8 cellular contexts compared by ENCODE assay signal in genomic region chr12:59808317-59808910, GRCh38.
A peak's percentile ranks its signal among the peaks of the same experiment; 100 is the strongest.
DNase-seq lines count a peak whose midpoint lies in the region; ATAC-seq and TF ChIP-seq lines count a peak whose summit lies in the region.

No MANE protein-coding gene starts in this region.

- no peak overlapping the region for H3K23ac ChIP-seq in neuronal stem cell (ENCODE audit: low read depth, low read length, poor library complexity)

- no peak overlapping the region; a peak in 1 of 4 replicates for H3K4me3 ChIP-seq in SK-N-SH (ENCODE audit: low read depth in 2 of 2, low read length in 1 of 2)
- no peak overlapping the region for H3K4me3 ChIP-seq in fibroblast of lung (replicated peaks in 1 of 4; ENCODE audit: control extremely low read depth in 1 of 4, insufficient read depth in 1 of 4, low read depth in 3 of 4, low read length in 4 of 4)
- H3K4me3 ChIP-seq in neuronal stem cell (ENCODE audit: low read length in 2 of 2): no peak overlapping the region

- no peak overlapping the region for H3K14ac ChIP-seq in neuronal stem cell (ENCODE audit: low read length)

- no peak overlapping the region for H3K4me2 ChIP-seq in SK-N-SH
- H3K4me2 ChIP-seq in fibroblast of lung (ENCODE audit: extremely low read depth, insufficient read depth, low read length): no peak overlapping the region
- no peak overlapping the region for H3K4me2 ChIP-seq in neuronal stem cell (ENCODE audit: insufficient read depth, low read length, poor library complexity, severe bottlenecking)

- CTCF ChIA-PET in SK-N-SH (lab: Yijun Ruan, JAX): interaction anchor here (0.6 to 2.5 kb wide), 15 partner anchors 8 to 393 kb away, joined by 3 to 17 read pairs (median 4); no protein-coding TSS in a partner anchor

- peak; percentile 64 to 73 for ATAC-seq in activated CD4-positive, CD25-positive, alpha-beta regulatory T cell treated with anti-CD3 and anti-CD28 coated beads, Interleukin-2, amount 50 U/mL, for 24 hours
- ATAC-seq in GM21515 (IDR thresholded peaks at IDR 0.05; ENCODE audit: unreplicated experiment): peak; percentile 92

- no peak overlapping the region for H4K91ac ChIP-seq in neuronal stem cell (ENCODE audit: low read depth, low read length, poor library complexity)

- H2AK5ac ChIP-seq in neuronal stem cell (ENCODE audit: low read depth, low read length): no peak overlapping the region

- DNase-seq in activated CD4-positive, CD25-positive, alpha-beta regulatory T cell treated with anti-CD3 and anti-CD28 coated beads, Interleukin-2, amount 50 U/mL, for 72 hours: no peak
- peak; percentile 12 for DNase-seq in HPDE6-E6E7 (ENCODE audit: extremely low spot score)
- peak; percentile 43 for DNase-seq in SK-N-SH
- DNase-seq in fibroblast of lung (ENCODE audit: low read depth in 2 of 2): peak; percentile 29 to 70
- DNase-seq in neuronal stem cell (ENCODE audit: low spot score): peak; percentile 6
- DNase-seq in NCI-H2227 treated with DMSO at 0.1 percent for 48 hours (lab: John Stamatoyannopoulos, UW): no peak

- TF ChIP-seq EP300 in SK-N-SH (IDR thresholded peaks at IDR 0.05; ENCODE audit: borderline replicate concordance in 1 of 2, low read depth in 1 of 2, low read length in 1 of 2): no peak

- TF ChIP-seq RAD21 in SK-N-SH (IDR thresholded peaks at IDR 0.05; ENCODE audit: low read length): peak; percentile 37

- no peak overlapping the region for H3K18ac ChIP-seq in neuronal stem cell (ENCODE audit: low read length)

- no peak overlapping the region for H2BK5ac ChIP-seq in neuronal stem cell (ENCODE audit: low read length)

- no peak overlapping the region for H2BK15ac ChIP-seq in neuronal stem cell (ENCODE audit: low read length)

- no peak overlapping the region for H3K27ac ChIP-seq in SK-N-SH (ENCODE audit: low read depth in 2 of 2, low read length in 1 of 2)
- H3K27ac ChIP-seq in fibroblast of lung (ENCODE audit: insufficient read depth, low read length): no peak overlapping the region
- H3K27ac ChIP-seq in neuronal stem cell (replicated peaks; ENCODE audit: low read length): no peak overlapping the region

- no peak overlapping the region for H4K8ac ChIP-seq in neuronal stem cell (ENCODE audit: low read depth, low read length)

- POLR2A ChIA-PET in SK-N-SH (lab: Yijun Ruan, JAX): no interaction called here

- TF ChIP-seq CTCF in SK-N-SH (IDR thresholded peaks at IDR 0.05) (peak; percentile 82), fibroblast of lung (conservative IDR thresholded peaks at IDR 0.05 in 1 of 2, IDR thresholded peaks at IDR 0.05 in 1 of 2; ENCODE audit: low read depth in 1 of 2, low read length in 2 of 2) (peak; percentile 73 to 80)

- no peak overlapping the region for H3K9ac ChIP-seq in SK-N-SH
- H3K9ac ChIP-seq in fibroblast of lung (ENCODE audit: insufficient read depth, low read length): no peak overlapping the region
- no peak overlapping the region for H3K9ac ChIP-seq in neuronal stem cell (ENCODE audit: low read depth, low read length, poor library complexity)

- no peak overlapping the region for H2BK12ac ChIP-seq in neuronal stem cell (ENCODE audit: low read length)

- no peak overlapping the region for H2BK120ac ChIP-seq in neuronal stem cell (ENCODE audit: low read depth, low read length)

- H3F3A ChIP-seq in SK-N-SH (replicated peaks; ENCODE audit: insufficient read depth): no peaks in the 10 kb centered on the region

- no peaks in the 10 kb centered on the region for H3K4me1 ChIP-seq in SK-N-SH (ENCODE audit: control insufficient read depth in 1 of 2, insufficient read depth in 2 of 2, low read depth in 1 of 2, low read length in 1 of 2)
- H3K4me1 ChIP-seq in fibroblast of lung (ENCODE audit: control insufficient read depth, extremely low read depth, insufficient read depth, low read length): peaks cover 3% of the 10 kb centered on the region
- no peaks in the 10 kb centered on the region for H3K4me1 ChIP-seq in neuronal stem cell (ENCODE audit: control insufficient read depth in 2 of 2, insufficient read depth in 1 of 2, low read depth in 1 of 2, low read length in 2 of 2)

- H3K9me2 ChIP-seq in SK-N-SH: no peaks in the 10 kb centered on the region

- H3K79me2 ChIP-seq in SK-N-SH (ENCODE audit: insufficient read depth) (no peaks in the 10 kb centered on the region), fibroblast of lung (ENCODE audit: control insufficient read depth, insufficient read depth, low read length) (no peaks in the 10 kb centered on the region)

- 14% methylated on average over 3 of the region's 3 CpGs for WGBS in SK-N-SH (ENCODE audit: low lambda C conversion rate)
- WGBS in neuronal stem cell (ENCODE audit: extremely low coverage in 2 of 2, insufficient read length in 2 of 2, insufficient replicate concordance in 1 of 2), 2 donors: no CpG with 5 or more reads among the region's 3 CpGs

- H3K4ac ChIP-seq in neuronal stem cell (ENCODE audit: low read length): no peak overlapping the region

- H3K79me1 ChIP-seq in neuronal stem cell (ENCODE audit: low read depth, low read length): peaks cover 2% of the 10 kb centered on the region

- H3K36me3 ChIP-seq in SK-N-SH (replicated peaks in 1 of 2; ENCODE audit: control insufficient read depth in 1 of 2, insufficient read depth in 2 of 2, low read length in 1 of 2) (no peaks in the 10 kb centered on the region), fibroblast of lung (ENCODE audit: control insufficient read depth, insufficient read depth, low read length) (no peaks in the 10 kb centered on the region), neuronal stem cell (replicated peaks in 1 of 2; ENCODE audit: control insufficient read depth in 2 of 2, insufficient read depth in 2 of 2, low read length in 2 of 2) (no peaks in the 10 kb centered on the region)

- H4K20me1 ChIP-seq in SK-N-SH (ENCODE audit: insufficient read depth) (no peaks in the 10 kb centered on the region), fibroblast of lung (ENCODE audit: control insufficient read depth, extremely low read depth, insufficient read depth, low read length) (no peaks in the 10 kb centered on the region)

- H2AFZ ChIP-seq in SK-N-SH (ENCODE audit: low read depth): no peak overlapping the region
- H2AFZ ChIP-seq in fibroblast of lung (ENCODE audit: low read length): no peak overlapping the region
- H2AFZ ChIP-seq in neuronal stem cell (ENCODE audit: low read length): no peak overlapping the region

- H3K9me3 ChIP-seq in SK-N-SH (no peaks in the 10 kb centered on the region), fibroblast of lung (ENCODE audit: control insufficient read depth, insufficient read depth, low read depth, low read length) (no peaks in the 10 kb centered on the region), neuronal stem cell (replicated peaks in 1 of 2; ENCODE audit: control insufficient read depth in 2 of 2, insufficient read depth in 1 of 2, low read depth in 1 of 2, low read length in 2 of 2) (peaks cover 0 to 1% of the 10 kb centered on the region in 2 donors)

- H3K27me3 ChIP-seq in SK-N-SH (ENCODE audit: insufficient read depth): no peaks in the 10 kb centered on the region; the same call in 1 of the 2 replicates
- H3K27me3 ChIP-seq in fibroblast of lung (ENCODE audit: control insufficient read depth, insufficient read depth, low read length): no peaks in the 10 kb centered on the region
- H3K27me3 ChIP-seq in neuronal stem cell (ENCODE audit: control insufficient read depth in 3 of 3, insufficient read depth in 3 of 3, low read depth in 1 of 3, low read length in 3 of 3): no peaks in the 10 kb centered on the region

TF ChIP-seq in SK-N-SH, 30 proteins besides CTCF, POLR2A, EP300 and RAD21:
- TF ChIP-seq RFX5 (IDR thresholded peaks at IDR 0.05; ENCODE audit: low read length) (no peak), SMC3 (IDR thresholded peaks at IDR 0.05; ENCODE audit: low read depth, low read length) (peak; percentile 39)
TF ChIP-seq in SK-N-SH: peak in this region for 1.

Comparison
In these comparisons a context has a peak if more than half of its experiments do, and no peak if none do; other contexts are left out.
1. DNase-seq: peak in HPDE6-E6E7 (single experiment), SK-N-SH (single experiment), fibroblast of lung (2 of 2) and neuronal stem cell (single experiment); none in activated CD4-positive, CD25-positive, alpha-beta regulatory T cell treated with anti-CD3 and anti-CD28 coated beads, Interleukin-2, amount 50 U/mL, for 72 hours (single experiment) and NCI-H2227 treated with DMSO at 0.1 percent for 48 hours (single experiment).